In the genomic region with DNA sequence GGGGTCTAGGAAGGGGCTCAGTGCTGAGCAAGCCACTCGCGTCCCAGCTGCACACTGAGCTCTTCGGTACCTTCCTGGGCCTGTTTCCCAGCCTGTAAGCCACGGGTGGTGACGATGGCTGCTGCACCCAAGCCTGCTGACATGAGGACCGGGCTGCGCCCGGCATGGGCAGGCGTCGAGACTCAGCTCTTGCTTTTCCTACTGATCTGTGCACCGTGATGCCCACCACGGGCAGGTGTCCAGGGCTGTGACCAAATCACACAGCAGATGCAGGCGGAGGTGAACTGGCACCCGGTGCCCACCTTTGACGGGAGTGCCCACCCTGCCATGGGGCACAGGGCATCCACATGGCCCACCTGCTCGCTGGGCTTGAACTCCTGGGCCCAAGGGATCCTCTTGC, we compare ENCODE assay signal across 31 cellular contexts.
"Had no signal": no experiment of that assay in that cellular context is flagged by ENCODE, and none has a peak within 500 bp of the region (broad histone marks: within the 10 kb centered on the region; RNA-seq: fewer than 3 reads in every experiment).

No MANE protein-coding gene starts in this region.

- H3K36me3 ChIP-seq: ovary, transverse colon had no signal

- H3K4me1 Mint-ChIP-seq: nephron progenitor cell, neural crest cell had no signal

- H3K27ac Mint-ChIP-seq: natural killer cell treated with Interleukin-12 subunit alpha and Interleukin-12 subunit beta and Interleukin-15 and Interleukin-18, amount 100 ng/mL, for 72 hours; nephron progenitor cell; progenitor cell of endocrine pancreas; stimulated activated memory B cell treated with anti-CD40 and anti-IgM and Interleukin-4, amounts not matched to agents 10 μg/mL and 1 μg/mL and 100 μg/mL, for 72 hours had no signal

- ATAC-seq: naive thymus-derived CD8-positive, alpha-beta T cell; natural killer cell treated with Interleukin-12 subunit alpha and Interleukin-12 subunit beta and Interleukin-15 and Interleukin-18, amount 100 ng/mL, for 72 hours; psoas muscle; sciatic nerve; stimulated activated memory B cell treated with anti-CD40 and anti-IgM and Interleukin-4, amounts not matched to agents 10 μg/mL and 1 μg/mL and 100 μg/mL, for 72 hours; stimulated activated naive CD8-positive, alpha-beta T cell treated with anti-CD3 and anti-CD28 coated beads, Interleukin-15, amount 100 ng/mL, for 72 hours; stimulated activated naive CD8-positive, alpha-beta T cell treated with anti-CD3 and anti-CD28 coated beads, Interleukin-15, Interleukin-2, amounts not matched to agents 100 U/mL and 50 U/mL, for 24 hours had no signal

- H2AFZ ChIP-seq: parathyroid adenoma had no signal

- H3K27ac ChIP-seq: ovary, parathyroid adenoma, psoas muscle, suprapubic skin, tibial artery, vagina had no signal

- H3K9me3 ChIP-seq: ovary, psoas muscle, spleen, suprapubic skin, testis, tibial artery, transverse colon, upper lobe of left lung, vagina had no signal

- H3K4me3 ChIP-seq: ovary, psoas muscle, skin epidermis, smooth muscle cell, suprapubic skin, testis, tibial artery, transverse colon, vagina had no signal

- FAIRE-seq: urothelium cell line had no signal

- H3K27me3 Mint-ChIP-seq: naive thymus-derived CD8-positive, alpha-beta T cell; natural killer cell treated with Interleukin-12 subunit alpha and Interleukin-12 subunit beta and Interleukin-15 and Interleukin-18, amount 100 ng/mL, for 72 hours; progenitor cell of endocrine pancreas; stimulated activated memory B cell treated with anti-CD40 and anti-IgM and Interleukin-4, amounts not matched to agents 10 μg/mL and 1 μg/mL and 100 μg/mL, for 72 hours; stimulated activated naive CD8-positive, alpha-beta T cell treated with anti-CD3 and anti-CD28 coated beads, Interleukin-15, amount 100 ng/mL, for 72 hours had no signal

- H3K9me3 Mint-ChIP-seq: naive thymus-derived CD8-positive, alpha-beta T cell; natural killer cell treated with Interleukin-12 subunit alpha and Interleukin-12 subunit beta and Interleukin-15 and Interleukin-18, amount 100 ng/mL, for 72 hours; nephron progenitor cell; neural crest cell; stimulated activated memory B cell treated with anti-CD40 and anti-IgM and Interleukin-4, amounts not matched to agents 10 μg/mL and 1 μg/mL and 100 μg/mL, for 72 hours; stimulated activated naive CD8-positive, alpha-beta T cell treated with anti-CD3 and anti-CD28 coated beads, Interleukin-15, amount 100 ng/mL, for 72 hours had no signal

- H3K27me3 ChIP-seq: ovary, spleen, suprapubic skin, testis, tibial artery, transverse colon, upper lobe of left lung, vagina had no signal

- H3K4me1 ChIP-seq: parathyroid adenoma, psoas muscle, suprapubic skin, testis, tibial artery, vagina had no signal

- H3K4me3 Mint-ChIP-seq: naive thymus-derived CD8-positive, alpha-beta T cell; natural killer cell treated with Interleukin-12 subunit alpha and Interleukin-12 subunit beta and Interleukin-15 and Interleukin-18, amount 100 ng/mL, for 72 hours; nephron progenitor cell; neural crest cell; stimulated activated memory B cell treated with anti-CD40 and anti-IgM and Interleukin-4, amounts not matched to agents 10 μg/mL and 1 μg/mL and 100 μg/mL, for 72 hours; stimulated activated naive CD8-positive, alpha-beta T cell treated with anti-CD3 and anti-CD28 coated beads, Interleukin-15, amount 100 ng/mL, for 72 hours had no signal

- H3K9ac ChIP-seq: parathyroid adenoma had no signal

- H3K4me2 ChIP-seq: smooth muscle cell had no signal

- DNase-seq: naive thymus-derived CD8-positive, alpha-beta T cell; nephron progenitor cell; occipital lobe; ovary; posterior cingulate gyrus; psoas muscle; spleen; stimulated activated CD4-positive, alpha-beta T cell treated with anti-CD3 and anti-CD28 coated beads, Interleukin-12 subunit alpha, Interleukin-12 subunit beta, amount 100 ng/mL, for 4 hours; stimulated activated CD4-positive, alpha-beta T cell treated with anti-CD3 and anti-CD28 coated beads, Interleukin-1b, Interleukin-23, amount 100 ng/mL, for 48 hours; stimulated activated CD4-positive, alpha-beta T cell treated with anti-CD3 and anti-CD28 coated beads, Interleukin-4, amount 100 ng/mL, for 1 hour; stimulated activated CD4-positive, alpha-beta T cell treated with anti-CD3 and anti-CD28 coated beads, Interleukin-4, amount 100 ng/mL, for 4 hours; stimulated activated CD8-positive, alpha-beta memory T cell treated with anti-CD3 and anti-CD28 coated beads, Interleukin-4, amount 100 ng/mL, for 48 hours; stimulated activated naive CD4-positive, alpha-beta T cell; stimulated activated naive CD8-positive, alpha-beta T cell treated with anti-CD3 and anti-CD28 coated beads, Interleukin-15, amount 100 ng/mL, for 72 hours; stimulated activated naive CD8-positive, alpha-beta T cell treated with anti-CD3 and anti-CD28 coated beads, Interleukin-15, Interleukin-2, amounts not matched to agents 100 U/mL and 50 U/mL, for 24 hours; substantia nigra; testis; tibial artery; transverse colon had no signal
